In the genomic region with DNA sequence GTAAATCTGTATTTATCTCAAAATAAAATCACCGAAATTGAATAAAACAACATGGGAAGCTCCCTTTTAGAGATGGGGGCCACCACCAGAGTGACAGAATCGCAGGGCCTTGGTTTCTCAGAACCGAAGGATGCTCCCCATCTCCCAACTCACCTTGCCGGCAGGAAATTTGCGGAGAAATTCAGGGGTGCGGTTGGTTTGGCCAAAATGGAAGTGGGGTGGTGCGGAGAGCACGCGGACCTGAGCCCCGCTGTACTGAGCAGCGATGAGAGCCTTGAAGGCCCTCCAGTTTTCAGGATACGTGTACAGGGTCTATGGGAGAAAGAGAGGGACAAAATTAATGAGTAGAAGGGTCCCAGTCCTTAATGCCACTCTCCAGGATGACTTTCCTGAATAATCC, we compare ENCODE assay signal across 8 cellular contexts. TPM values are rescaled to one million over a fixed set of nuclear protein-coding genes. Genes with fewer than 3 reads are reported as not detected.
DNase-seq lines count a peak whose midpoint lies in the region; ATAC-seq and TF ChIP-seq lines count a peak whose summit lies in the region.

No MANE protein-coding gene starts in this region.

- TF ChIP-seq POLR2A in HCT116 (IDR thresholded peaks at IDR 0.05; ENCODE audit: borderline replicate concordance, extremely low read depth, insufficient read depth, insufficient read length), result no peak

- peak overlapping the region; percentile 94 for H3K27ac ChIP-seq in HCT116 (ENCODE audit: low read depth, low read length)

- no peak for ATAC-seq in HCT116
- ATAC-seq in activated B cell treated with CpG ODN at 0.5 μM for 24 hours (ENCODE audit: low read depth), result no peak
- ATAC-seq in GM21526 (IDR thresholded peaks at IDR 0.05; ENCODE audit: low FRiP score, unreplicated experiment), result no peak

- H3K27me3 ChIP-seq in HCT116 (ENCODE audit: insufficient read depth, low read length) (no peaks in the 10 kb centered on the region), skeletal muscle satellite cell (ENCODE audit: control insufficient read depth, insufficient read depth, low read length) (no peaks in the 10 kb centered on the region)

- peaks cover 62% of the 10 kb centered on the region for H3K79me2 ChIP-seq in HCT116 (ENCODE audit: insufficient read depth, low read length)

- intact Hi-C loops in HCT116 (cut with micrococcal nuclease) (no loop called here), activated B cell treated with CpG ODN at 0.5 μM for 24 hours (cut with micrococcal nuclease) (loop anchor here (5.0 kb wide), 2 partner anchors 180 to 260 kb away; a partner anchor contains a TSS)

- H3K4me1 ChIP-seq in HCT116 (ENCODE audit: control insufficient read depth in 1 of 2, insufficient read depth in 2 of 2, low read length in 2 of 2), result peaks cover 8 to 30% of the 10 kb centered on the region in 2 experiments
- peaks cover 38% of the 10 kb centered on the region for H3K4me1 ChIP-seq in skeletal muscle satellite cell (ENCODE audit: control insufficient read depth, insufficient read depth, low read length)

- H3K9ac ChIP-seq in HCT116 (ENCODE audit: low read length) (peak overlapping the region; percentile 98), skeletal muscle satellite cell (ENCODE audit: low read depth, low read length) (peak overlapping the region; percentile 96)

- H3K4me3 Mint-ChIP-seq in activated B cell treated with CpG ODN at 0.5 μM for 24 hours (peak overlapping the region; percentile 97), glutamatergic neuron (ENCODE audit: unreplicated experiment) (peak overlapping the region; percentile 99)

- H4K20me1 ChIP-seq in HCT116 (ENCODE audit: insufficient read depth), result peaks cover 14% of the 10 kb centered on the region; the same call in 1 of the 2 replicates

- H3K9me3 ChIP-seq in HCT116 (ENCODE audit: control insufficient read depth in 1 of 2, insufficient read depth in 1 of 2, low read depth in 1 of 2, low read length in 2 of 2) (no peaks in the 10 kb centered on the region), skeletal muscle satellite cell (replicated peaks; ENCODE audit: low read length) (no peaks in the 10 kb centered on the region)

- H3K4me1 Mint-ChIP-seq in activated B cell treated with CpG ODN at 0.5 μM for 24 hours, result peaks cover 50% of the 10 kb centered on the region
- H3K4me1 Mint-ChIP-seq in glutamatergic neuron (ENCODE audit: low read depth, unreplicated experiment), result peaks cover 16% of the 10 kb centered on the region

- CTCF ChIA-PET in HCT116 (lab: Charles Lee) (interaction anchor here (1.7 kb wide), 1 partner anchor 13 kb away, joined by 6 read pairs; no protein-coding TSS in a partner anchor), activated B cell treated with CpG ODN at 0.5 μM for 24 hours (lab: Charles Lee) (interaction anchor here (1.1 to 1.8 kb wide), 3 partner anchors 19 to 177 kb away, joined by 3 to 6 read pairs (median 3); a partner anchor contains a TSS)

- no peaks in the 10 kb centered on the region for H3K9me2 ChIP-seq in HCT116 (ENCODE audit: insufficient read depth)

- H3K27me3 Mint-ChIP-seq in activated B cell treated with CpG ODN at 0.5 μM for 24 hours, result no peaks in the 10 kb centered on the region
- peaks cover 8% of the 10 kb centered on the region for H3K27me3 Mint-ChIP-seq in glutamatergic neuron (ENCODE audit: unreplicated experiment)

- RAD21 ChIA-PET in HCT116 (lab: Charles Lee; ENCODE audit: low non-redundant PET in 1 of 2, low total read pairs in 2 of 2, uncharacterized antibody in 2 of 2, unreplicated experiment in 2 of 2), result no interaction called here

- TF ChIP-seq RAD21 in HCT116 (IDR thresholded peaks at IDR 0.05; ENCODE audit: low read depth), result no peak

- H3K36me3 Mint-ChIP-seq in activated B cell treated with CpG ODN at 0.5 μM for 24 hours (ENCODE audit: low read depth), result peaks cover 79% of the 10 kb centered on the region
- peaks cover 3% of the 10 kb centered on the region for H3K36me3 Mint-ChIP-seq in glutamatergic neuron (ENCODE audit: unreplicated experiment)

- H3K9me3 Mint-ChIP-seq in activated B cell treated with CpG ODN at 0.5 μM for 24 hours, result no peaks in the 10 kb centered on the region
- H3K9me3 Mint-ChIP-seq in glutamatergic neuron (ENCODE audit: unreplicated experiment), result peaks cover 5% of the 10 kb centered on the region

- DNase-seq in HCT116 (ENCODE audit: low read depth, low spot score) (no peak), activated B cell treated with CpG ODN at 0.5 μM for 24 hours (no peak), glutamatergic neuron (no peak), HT-29 (ENCODE audit: low spot score) (no peak), ureter (ENCODE audit: low spot score) (no peak), NCI-H2171 treated with DMSO at 0.1 percent for 48 hours (lab: John Stamatoyannopoulos, UW) (no peak)

- TF ChIP-seq CTCF in HCT116 (IDR thresholded peaks at IDR 0.05 in 2 of 3, conservative IDR thresholded peaks at IDR 0.05 in 1 of 3; ENCODE audit: borderline replicate concordance in 1 of 3, insufficient read depth in 1 of 3, low read depth in 2 of 3, low read length in 2 of 3) (no peak), activated B cell treated with CpG ODN at 0.5 μM for 24 hours (IDR thresholded peaks at IDR 0.05) (no peak), glutamatergic neuron (IDR thresholded peaks at IDR 0.05; ENCODE audit: partially characterized antibody, unreplicated experiment) (no peak)

- POLR2A ChIA-PET in HCT116 (lab: Charles Lee), result interaction anchor here (0.7 to 1.0 kb wide), 2 partner anchors 9 to 19 kb away, joined by 3 to 4 read pairs; a partner anchor contains a TSS
- POLR2A ChIA-PET in activated B cell treated with CpG ODN at 0.5 μM for 24 hours (lab: Charles Lee), result interaction anchor here (0.6 to 4.8 kb wide), 10 partner anchors 13 to 315 kb away, joined by 3 to 121 read pairs (median 7); a partner anchor contains a TSS

- H3K27ac Mint-ChIP-seq in activated B cell treated with CpG ODN at 0.5 μM for 24 hours (peak overlapping the region; percentile 94), glutamatergic neuron (ENCODE audit: unreplicated experiment) (peak overlapping the region; percentile 94)

- no peak overlapping the region for H2AFZ ChIP-seq in HCT116 (ENCODE audit: low read depth, low read length, poor library complexity, severe bottlenecking)

- peak overlapping the region; percentile 76 to 99 for H3K4me3 ChIP-seq in HCT116 (replicated peaks in 1 of 2; ENCODE audit: low read depth in 1 of 2, low read length in 2 of 2)
- peak overlapping the region; percentile 91 for H3K4me3 ChIP-seq in skeletal muscle satellite cell (ENCODE audit: low read length)

- BruUV-seq in HCT116 (replicated peaks; lab: Mats Ljungman, UMichigan), result no TSS peak

- H3K36me3 ChIP-seq in HCT116 (ENCODE audit: control insufficient read depth in 1 of 2, insufficient read depth in 2 of 2, low read length in 2 of 2) (peaks cover 36 to 64% of the 10 kb centered on the region in 2 experiments), skeletal muscle satellite cell (ENCODE audit: insufficient read depth, low read length) (peaks cover 68% of the 10 kb centered on the region)

- H3K4me2 ChIP-seq in HCT116 (ENCODE audit: low read length) (peak overlapping the region; percentile 87), skeletal muscle satellite cell (ENCODE audit: low read length) (peak overlapping the region; percentile 81)

TF ChIP-seq in HCT116, 20 proteins besides CTCF, POLR2A, EP300 and RAD21 (continues in another document):
- TF ChIP-seq, protein P1, sequence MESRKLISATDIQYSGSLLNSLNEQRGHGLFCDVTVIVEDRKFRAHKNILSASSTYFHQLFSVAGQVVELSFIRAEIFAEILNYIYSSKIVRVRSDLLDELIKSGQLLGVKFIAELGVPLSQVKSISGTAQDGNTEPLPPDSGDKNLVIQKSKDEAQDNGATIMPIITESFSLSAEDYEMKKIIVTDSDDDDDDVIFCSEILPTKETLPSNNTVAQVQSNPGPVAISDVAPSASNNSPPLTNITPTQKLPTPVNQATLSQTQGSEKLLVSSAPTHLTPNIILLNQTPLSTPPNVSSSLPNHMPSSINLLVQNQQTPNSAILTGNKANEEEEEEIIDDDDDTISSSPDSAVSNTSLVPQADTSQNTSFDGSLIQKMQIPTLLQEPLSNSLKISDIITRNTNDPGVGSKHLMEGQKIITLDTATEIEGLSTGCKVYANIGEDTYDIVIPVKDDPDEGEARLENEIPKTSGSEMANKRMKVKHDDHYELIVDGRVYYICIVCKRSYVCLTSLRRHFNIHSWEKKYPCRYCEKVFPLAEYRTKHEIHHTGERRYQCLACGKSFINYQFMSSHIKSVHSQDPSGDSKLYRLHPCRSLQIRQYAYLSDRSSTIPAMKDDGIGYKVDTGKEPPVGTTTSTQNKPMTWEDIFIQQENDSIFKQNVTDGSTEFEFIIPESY (IDR thresholded peaks at IDR 0.05; ENCODE audit: extremely low read depth, insufficient replicate concordance, low read length), result no peak

RNA-seq across cellular contexts. Expression of a gene that starts 1.3 kb away (rescaled TPM):
- total RNA-seq in HCT116 (2021; ENCODE audit: unreplicated experiment) (1,901 TPM), activated B cell treated with CpG ODN at 0.5 μM for 24 hours (2,373 and 2,524 TPM in 2 replicates), glutamatergic neuron (ENCODE audit: unreplicated experiment) (928 TPM), ureter (1,627 TPM)
- 2,991 and 3,021 TPM in 2 replicates for polyA plus RNA-seq in HCT116 (2012)
- 999 and 1,397 TPM in 2 replicates for total RNA-seq in skeletal muscle satellite cell (2012; rRNA removed)
- total RNA-seq in HT-29 (2014; rRNA removed; shearing (Covaris generic)), result 1,888 and 1,945 TPM in 2 replicates

RNA-seq across cellular contexts. Expression of a gene that starts 18.9 kb away (rescaled TPM):
- 49.0 TPM for total RNA-seq in HCT116 (2021; ENCODE audit: unreplicated experiment)
- 23.7 and 25.5 TPM in 2 replicates for polyA plus RNA-seq in HCT116 (2012)
- 27.8 and 30.9 TPM in 2 replicates for total RNA-seq in activated B cell treated with CpG ODN at 0.5 μM for 24 hours
- 29.7 TPM for total RNA-seq in glutamatergic neuron (ENCODE audit: unreplicated experiment)
- total RNA-seq in skeletal muscle satellite cell (2012; rRNA removed), result 6.1 and 8.1 TPM in 2 replicates
- 19.3 and 25.1 TPM in 2 replicates for total RNA-seq in HT-29 (2014; rRNA removed; shearing (Covaris generic))
- total RNA-seq in ureter, result 30.4 TPM

RNA-seq across cellular contexts. Expression of a gene that starts 25.8 kb away (rescaled TPM):
- total RNA-seq in HCT116 (2021; ENCODE audit: unreplicated experiment) (239 TPM), activated B cell treated with CpG ODN at 0.5 μM for 24 hours (246 and 248 TPM in 2 replicates), glutamatergic neuron (ENCODE audit: unreplicated experiment) (4.5 TPM), ureter (546 TPM)
- polyA plus RNA-seq in HCT116 (2012), result 99.3 and 137 TPM in 2 replicates
- 722 and 788 TPM in 2 replicates for total RNA-seq in skeletal muscle satellite cell (2012; rRNA removed)
- total RNA-seq in HT-29 (2014; rRNA removed; shearing (Covaris generic)), result 281 and 282 TPM in 2 replicates

RNA-seq across cellular contexts. Expression of a gene that starts 29.2 kb away (rescaled TPM):
- total RNA-seq in HCT116 (2021; ENCODE audit: unreplicated experiment), result 98.9 TPM
- polyA plus RNA-seq in HCT116 (2012), result 61.2 and 68.3 TPM in 2 replicates
- 170 and 175 TPM in 2 replicates for total RNA-seq in activated B cell treated with CpG ODN at 0.5 μM for 24 hours
- total RNA-seq in glutamatergic neuron (ENCODE audit: unreplicated experiment), result 172 TPM
- total RNA-seq in skeletal muscle satellite cell (2012; rRNA removed), result 90.0 and 104 TPM in 2 replicates
- 223 and 229 TPM in 2 replicates for total RNA-seq in HT-29 (2014; rRNA removed; shearing (Covaris generic))
- total RNA-seq in ureter, result 128 TPM

RNA-seq across cellular contexts. Expression of a gene that starts 40.1 kb away (rescaled TPM):
- 124 TPM for total RNA-seq in HCT116 (2021; ENCODE audit: unreplicated experiment)
- 65.7 and 71.8 TPM in 2 replicates for polyA plus RNA-seq in HCT116 (2012)
- 115 and 128 TPM in 2 replicates for total RNA-seq in activated B cell treated with CpG ODN at 0.5 μM for 24 hours
- 26.7 TPM for total RNA-seq in glutamatergic neuron (ENCODE audit: unreplicated experiment)
- 13.8 and 19.0 TPM in 2 replicates for total RNA-seq in skeletal muscle satellite cell (2012; rRNA removed)
- 72.3 and 72.5 TPM in 2 replicates for total RNA-seq in HT-29 (2014; rRNA removed; shearing (Covaris generic))
- 83.2 TPM for total RNA-seq in ureter

Comparison
In these comparisons a context has a peak if more than half of its experiments do, and no peak if none do; other contexts are left out.
1. RNA of a gene that starts 25.8 kb away (total RNA-seq): 546 TPM in ureter (single experiment), 281 to 282 TPM in HT-29, 246 to 248 TPM in activated B cell treated with CpG ODN at 0.5 μM for 24 hours and 239 TPM in HCT116 (single experiment); 4.5 TPM in glutamatergic neuron (single experiment); every median in the first group is over 10 times any median in the second.